Comparison of ENCODE assay signal across 8 cellular contexts in genomic region chr1:40664791-40665190, GRCh38. TPM values are rescaled to one million over a fixed set of nuclear protein-coding genes. Genes with fewer than 3 reads are reported as not detected.
DNase-seq lines count a peak whose midpoint lies in the region; ATAC-seq and TF ChIP-seq lines count a peak whose summit lies in the region.

No MANE protein-coding gene starts in this region.

- no peaks in the 10 kb centered on the region for H3K27me3 ChIP-seq in CD4-positive, alpha-beta memory T cell (ENCODE audit: insufficient read depth, low read length)
- no peaks in the 10 kb centered on the region for H3K27me3 ChIP-seq in neuron (ENCODE audit: insufficient read depth, low read length)

- H3K4me3 Mint-ChIP-seq in CD4-positive, alpha-beta memory T cell, result peak overlapping the region; percentile 71 to 87 (median 82)
- H3K4me3 Mint-ChIP-seq in IgD-negative memory B cell, result peak overlapping the region; percentile 68 to 89 (median 76)
- H3K4me3 Mint-ChIP-seq in chondrocyte (ENCODE audit: unreplicated experiment), result peak overlapping the region; percentile 80

- peak overlapping the region in 1 of 2 donors; percentile 23 for H3K4me3 ChIP-seq in CD4-positive, alpha-beta memory T cell (ENCODE audit: low read length in 2 of 2)
- H3K4me3 ChIP-seq in neuron (ENCODE audit: low read length) (peak overlapping the region; percentile 54), mucosa of descending colon (no peak overlapping the region)

- POLR2A ChIA-PET in CD4-positive, alpha-beta memory T cell (lab: Charles Lee; ENCODE audit: partially characterized antibody), result interaction anchor here (3.6 kb wide), 1 partner anchor 27 kb away, joined by 28 read pairs; the partner anchor contains the start of gene NFYC

- TF ChIP-seq CTCF in chondrocyte (IDR thresholded peaks at IDR 0.05) (no peak), mucosa of descending colon (IDR thresholded peaks at IDR 0.05) (no peak)

- ATAC-seq in GM18867 (IDR thresholded peaks at IDR 0.05; ENCODE audit: unreplicated experiment) (no peak), mucosa of descending colon (no peak)

- H2AFZ ChIP-seq in neuron (ENCODE audit: low read depth, low read length), result peak overlapping the region; percentile 94

- H3K4me1 ChIP-seq in CD4-positive, alpha-beta memory T cell (ENCODE audit: insufficient read depth, low read length), result peaks cover 21% of the 10 kb centered on the region
- peaks cover 13% of the 10 kb centered on the region for H3K4me1 ChIP-seq in neuron (ENCODE audit: insufficient read depth, low read length)
- H3K4me1 ChIP-seq in mucosa of descending colon (ENCODE audit: low read depth), result peaks cover 11% of the 10 kb centered on the region

- H3K4me1 Mint-ChIP-seq in CD4-positive, alpha-beta memory T cell, result peaks cover 4 to 41% (median 15%) of the 10 kb centered on the region in 4 donors
- peaks cover 15 to 24% (median 15%) of the 10 kb centered on the region in 3 donors for H3K4me1 Mint-ChIP-seq in IgD-negative memory B cell
- H3K4me1 Mint-ChIP-seq in chondrocyte (ENCODE audit: low read depth), result peaks cover 36% of the 10 kb centered on the region

- intact Hi-C loops in CD4-positive, alpha-beta memory T cell (cut with micrococcal nuclease), result loop anchor here (1.0 to 5.0 kb wide), 3 partner anchors 27 to 198 kb away; partner anchors contain the start of genes CITED4 and NFYC
- intact Hi-C loops in mucosa of descending colon (cut with DNase I, micrococcal nuclease), result loop anchor here in 1 of 2 donors (10.0 kb wide), 1 partner anchor 50 kb away; no protein-coding TSS in a partner anchor

- no peaks in the 10 kb centered on the region for H3K36me3 Mint-ChIP-seq in CD4-positive, alpha-beta memory T cell
- H3K36me3 Mint-ChIP-seq in IgD-negative memory B cell (no peaks in the 10 kb centered on the region), chondrocyte (ENCODE audit: low read depth) (no peaks in the 10 kb centered on the region)

- no peak for DNase-seq in CD4-positive, alpha-beta memory T cell
- DNase-seq in chondrocyte (ENCODE audit: low spot score) (no peak), NCI-H82 (lab: John Stamatoyannopoulos, UW) (no peak), globus pallidus (ENCODE audit: low spot score) (no peak), mucosa of descending colon (no peak)

- H3K27ac ChIP-seq in CD4-positive, alpha-beta memory T cell (ENCODE audit: low read depth, low read length), result no peak overlapping the region

- no peaks in the 10 kb centered on the region for H3K9me3 Mint-ChIP-seq in CD4-positive, alpha-beta memory T cell
- no peaks in the 10 kb centered on the region for H3K9me3 Mint-ChIP-seq in IgD-negative memory B cell
- no peaks in the 10 kb centered on the region for H3K9me3 Mint-ChIP-seq in chondrocyte (ENCODE audit: low read depth)

- CTCF ChIA-PET in CD4-positive, alpha-beta memory T cell (lab: Charles Lee; ENCODE audit: partially characterized antibody), result interaction anchor here (1.0 to 2.6 kb wide), 3 partner anchors 26 to 110 kb away, joined by 3 to 10 read pairs (median 7); partner anchors contain the start of gene NFYC

- peak overlapping the region in 4 of 7 donors; percentile 24 to 48 (median 40) for H3K27ac Mint-ChIP-seq in CD4-positive, alpha-beta memory T cell
- H3K27ac Mint-ChIP-seq in IgD-negative memory B cell, result peak overlapping the region in 2 of 3 donors; percentile 31 to 59
- no peak overlapping the region for H3K27ac Mint-ChIP-seq in chondrocyte (ENCODE audit: unreplicated experiment)

- no peaks in the 10 kb centered on the region for H3K36me3 ChIP-seq in CD4-positive, alpha-beta memory T cell (ENCODE audit: insufficient read depth, low read length)
- H3K36me3 ChIP-seq in neuron (ENCODE audit: insufficient read depth, low read length), result no peaks in the 10 kb centered on the region
- H3K36me3 ChIP-seq in mucosa of descending colon (ENCODE audit: low read depth), result no peaks in the 10 kb centered on the region

- no peaks in the 10 kb centered on the region for H3K27me3 Mint-ChIP-seq in CD4-positive, alpha-beta memory T cell
- H3K27me3 Mint-ChIP-seq in IgD-negative memory B cell (no peaks in the 10 kb centered on the region), chondrocyte (ENCODE audit: low read depth) (peaks cover 2% of the 10 kb centered on the region)

- H3K9me3 ChIP-seq in CD4-positive, alpha-beta memory T cell (ENCODE audit: control insufficient read depth in 1 of 2, low read length in 2 of 2), result no peaks in the 10 kb centered on the region
- H3K9me3 ChIP-seq in neuron (ENCODE audit: low read length) (no peaks in the 10 kb centered on the region), mucosa of descending colon (no peaks in the 10 kb centered on the region)

RNA-seq across cellular contexts. Expression of gene RIMS3, which starts 0.7 kb away (rescaled TPM):
- 1 to 10 TPM; 2.0 to 2.3 TPM for total RNA-seq in CD4-positive, alpha-beta memory T cell
- polyA plus RNA-seq in CD4-positive, alpha-beta memory T cell, result 1 to 10 TPM; 1.5 to 3.4 TPM
- 2.2 TPM for polyA plus RNA-seq in IgD-negative memory B cell
- total RNA-seq in chondrocyte, result 4.8 to 26.3 TPM (median 26.0 TPM) in 3 replicates
- total RNA-seq in mucosa of descending colon, result 10 to 100 TPM in 2 of 3 donors, 1 to 10 TPM in 1; 6.9 to 23.3 (median 11.9) TPM

RNA-seq across cellular contexts. Expression of gene NFYC, which starts 26.7 kb away (rescaled TPM):
- 10 to 100 TPM; 70.4 to 73.6 TPM for total RNA-seq in CD4-positive, alpha-beta memory T cell
- polyA plus RNA-seq in CD4-positive, alpha-beta memory T cell, result 10 to 100 TPM; 47.7 to 67.2 TPM
- 74.3 TPM for polyA plus RNA-seq in IgD-negative memory B cell
- total RNA-seq in chondrocyte (34.2 to 49.2 TPM (median 35.8 TPM) in 3 replicates), mucosa of descending colon (10 to 100 TPM; 56.2 to 76.4 (median 70.5) TPM)
